In genomic region chr2:108535380-108535677, GRCh38 we compare ENCODE assay signal across 8 cellular contexts. TPM values are rescaled to one million over a fixed set of nuclear protein-coding genes. Genes with fewer than 3 reads are reported as not detected.
DNase-seq lines count a peak whose midpoint lies in the region.

No MANE protein-coding gene starts in this region.

- H3K4me1 Mint-ChIP-seq in IgD-negative memory B cell: peaks cover 19 to 23% (median 21%) of the 10 kb centered on the region in 3 donors

- peak overlapping the region; percentile 74 to 88 for H3K9ac ChIP-seq in mucosa of rectum (ENCODE audit: low read depth in 1 of 2, low read length in 2 of 2)

- peaks cover 2% of the 10 kb centered on the region for H3K36me3 Mint-ChIP-seq in IgD-negative memory B cell

- peak overlapping the region; percentile 35; the same call in 1 of the 2 replicates for H3K27ac ChIP-seq in ACC112 (ENCODE audit: low read depth, low read length)
- peak overlapping the region; percentile 81 to 83 for H3K27ac ChIP-seq in mucosa of rectum (ENCODE audit: low read depth in 2 of 2, low read length in 2 of 2)

- no peaks in the 10 kb centered on the region for H3K9me3 Mint-ChIP-seq in IgD-negative memory B cell

- no peaks in the 10 kb centered on the region for H3K9me3 ChIP-seq in mucosa of rectum (ENCODE audit: control insufficient read depth in 2 of 2, low read length in 2 of 2)

- H3K27ac Mint-ChIP-seq in IgD-negative memory B cell: peak overlapping the region in 2 of 3 donors; percentile 88 to 97

- peak overlapping the region; percentile 9 for H2AFZ ChIP-seq in ACC112 (ENCODE audit: low read length, unreplicated experiment)

- H3K36me3 ChIP-seq in ACC112 (ENCODE audit: insufficient read depth, low read length): no peaks in the 10 kb centered on the region
- no peaks in the 10 kb centered on the region for H3K36me3 ChIP-seq in mucosa of rectum (ENCODE audit: control insufficient read depth in 2 of 2, insufficient read depth in 2 of 2, low read length in 2 of 2)

- no peaks in the 10 kb centered on the region for H3K27me3 Mint-ChIP-seq in IgD-negative memory B cell

- peak; percentile 37 for DNase-seq in cerebellar cortex (ENCODE audit: low spot score)
- no peak for DNase-seq in activated CD4-positive, CD25-positive, alpha-beta regulatory T cell treated with anti-CD3 and anti-CD28 coated beads, Interleukin-2, amount 50 U/mL, for 72 hours
- no peak for DNase-seq in NCI-H1930 (lab: John Stamatoyannopoulos, UW)
- no peak for DNase-seq in anterior cingulate cortex (lab: John Stamatoyannopoulos, UW)
- DNase-seq in A172 (ENCODE audit: low spot score): no peak

- H3K27me3 ChIP-seq in ACC112 (ENCODE audit: insufficient read depth, low read length) (no peaks in the 10 kb centered on the region), mucosa of rectum (ENCODE audit: control insufficient read depth in 2 of 2, insufficient read depth in 2 of 2, low read length in 2 of 2) (no peaks in the 10 kb centered on the region)

- peaks cover 12% of the 10 kb centered on the region for H3K4me1 ChIP-seq in ACC112 (ENCODE audit: control insufficient read depth, insufficient read depth, low read length, unreplicated experiment)
- peaks cover 8 to 10% of the 10 kb centered on the region in 2 donors for H3K4me1 ChIP-seq in mucosa of rectum (ENCODE audit: control insufficient read depth in 2 of 2, insufficient read depth in 2 of 2, low read length in 2 of 2)

- H3K4me3 ChIP-seq in ACC112 (ENCODE audit: low read depth, low read length) (peak overlapping the region; percentile 80), mucosa of rectum (ENCODE audit: low read length in 2 of 2) (peak overlapping the region; percentile 72 to 95)

- peak overlapping the region; percentile 94 to 97 (median 96) for H3K4me3 Mint-ChIP-seq in IgD-negative memory B cell

- H3K79me2 ChIP-seq in ACC112 (ENCODE audit: control insufficient read depth, insufficient read depth, low read length, unreplicated experiment): peaks cover 55% of the 10 kb centered on the region

RNA-seq across cellular contexts. Expression of gene LIMS1, which starts 1.1 kb away (rescaled TPM):
- 42.2 TPM for polyA plus RNA-seq in IgD-negative memory B cell
- 53.8 and 91.9 TPM in 2 replicates for total RNA-seq in A172 (2014; rRNA removed; shearing (Covaris generic))
